In the genomic region with DNA sequence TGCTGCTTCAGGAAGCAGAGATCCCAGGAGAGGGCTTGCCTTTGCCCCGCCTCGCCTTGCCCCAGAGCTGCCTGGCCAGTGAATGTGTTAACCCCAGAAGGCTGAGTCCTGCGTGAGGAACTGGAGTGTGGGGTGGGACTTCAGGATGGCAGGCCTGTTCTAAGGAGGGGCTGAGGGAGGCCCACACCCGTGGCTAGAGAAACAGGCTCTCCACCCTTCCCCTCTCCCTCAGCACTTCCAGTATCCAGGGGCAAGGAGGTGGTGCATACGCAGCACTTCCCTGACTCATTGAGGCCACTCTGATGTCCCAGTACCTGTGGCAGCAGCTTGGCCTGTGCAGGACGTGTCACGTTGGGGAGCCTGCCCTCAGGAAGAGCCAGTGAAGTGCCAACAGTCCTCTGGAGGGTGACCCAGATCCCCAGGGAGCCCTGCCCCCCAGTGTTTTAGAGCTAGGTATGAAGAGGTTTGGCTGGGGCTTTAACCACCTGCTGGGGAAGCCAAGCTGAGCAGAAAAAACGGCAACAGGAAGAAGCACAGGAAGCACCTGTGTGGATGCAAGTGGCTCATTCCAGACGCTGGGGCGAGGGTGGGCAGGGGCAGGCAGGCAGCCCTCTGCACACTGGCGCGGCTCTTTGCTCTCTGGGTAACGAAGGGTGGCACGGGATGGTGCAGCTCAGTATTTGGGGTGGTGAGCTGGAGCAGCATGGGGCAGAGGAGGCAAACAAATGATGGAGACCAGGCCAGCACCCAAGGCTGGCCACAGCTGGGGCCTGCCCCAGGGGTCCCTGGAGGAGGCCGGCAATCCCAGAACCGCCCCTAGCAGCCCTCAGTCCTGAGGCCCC, we compare ENCODE assay signal across 8 cellular contexts. TPM values are rescaled to one million over a fixed set of nuclear protein-coding genes. Genes with fewer than 3 reads are reported as not detected.
DNase-seq lines count a peak whose midpoint lies in the region; ATAC-seq and TF ChIP-seq lines count a peak whose summit lies in the region.

No MANE protein-coding gene starts in this region.

- H4K20me1 ChIP-seq in neural cell (ENCODE audit: insufficient read depth): no peaks in the 10 kb centered on the region

- no peak for TF ChIP-seq EP300 in neural cell (conservative IDR thresholded peaks at IDR 0.05; ENCODE audit: poor library complexity, severe bottlenecking)

- H3K79me2 ChIP-seq in neural cell (replicated peaks; ENCODE audit: insufficient read depth, low read length): no peaks in the 10 kb centered on the region

- H3K4me2 ChIP-seq in neural cell (ENCODE audit: low read length): no peak overlapping the region

- H3K27me3 ChIP-seq in neural cell (ENCODE audit: insufficient read depth, low read depth, low read length): no peaks in the 10 kb centered on the region

- TF ChIP-seq CTCF in GM12875 (IDR thresholded peaks at IDR 0.05; ENCODE audit: borderline replicate concordance, insufficient read depth, low read depth, low read length) (no peak), neural cell (IDR thresholded peaks at IDR 0.05; ENCODE audit: poor library complexity, severe bottlenecking) (no peak)

- no peak for TF ChIP-seq RAD21 in neural cell (conservative IDR thresholded peaks at IDR 0.05)

- ATAC-seq in HG03175 (IDR thresholded peaks at IDR 0.05; ENCODE audit: unreplicated experiment): peak; percentile 37

- peak; percentile 26 for DNase-seq in activated naive CD4-positive, alpha-beta T cell treated with anti-CD3 and anti-CD28 coated beads, Interleukin-2, amount 50 U/mL, for 16 hours
- no peak for DNase-seq in NCI-H526 treated with DMSO at 0.1 percent for 48 hours (lab: John Stamatoyannopoulos, UW)
- no peak for DNase-seq in nucleus accumbens (lab: John Stamatoyannopoulos, UW)
- DNase-seq in NCI-H2029 treated with DMSO at 0.1 percent for 48 hours (lab: John Stamatoyannopoulos, UW): no peak
- DNase-seq in NOMO-1 treated with dmso at 0.1 percent for 144 hours (lab: John Stamatoyannopoulos, UW; ENCODE audit: unreplicated experiment): no peak

- no peak overlapping the region for H2AFZ ChIP-seq in neural cell (ENCODE audit: low read depth, low read length)

- H3K4me3 ChIP-seq in GM12875 (ENCODE audit: low read depth, low read length) (peak overlapping the region; percentile 16), neural cell (ENCODE audit: low read length) (no peak overlapping the region)

- no peak overlapping the region for H3K9ac ChIP-seq in neural cell (ENCODE audit: low read length)

- H3K27ac ChIP-seq in neural cell (ENCODE audit: low read length): no peak overlapping the region

- H3F3A ChIP-seq in neural cell (ENCODE audit: insufficient read depth, low read length, poor library complexity, severe bottlenecking): no peaks in the 10 kb centered on the region

- no peaks in the 10 kb centered on the region for H3K9me2 ChIP-seq in neural cell (ENCODE audit: insufficient read depth, low read length)

- H3K36me3 ChIP-seq in neural cell (ENCODE audit: insufficient read depth, low read length): peaks cover 6% of the 10 kb centered on the region

- no peaks in the 10 kb centered on the region for H3K9me3 ChIP-seq in neural cell (ENCODE audit: low read length)

TF ChIP-seq in neural cell, 6 proteins besides CTCF, POLR2A, EP300 and RAD21:
- TF ChIP-seq POLR2AphosphoS5 (IDR thresholded peaks at IDR 0.05) (peak; percentile 34), MXI1 (conservative IDR thresholded peaks at IDR 0.05; ENCODE audit: poor library complexity, severe bottlenecking) (no peak)
- TF ChIP-seq, protein P1, sequence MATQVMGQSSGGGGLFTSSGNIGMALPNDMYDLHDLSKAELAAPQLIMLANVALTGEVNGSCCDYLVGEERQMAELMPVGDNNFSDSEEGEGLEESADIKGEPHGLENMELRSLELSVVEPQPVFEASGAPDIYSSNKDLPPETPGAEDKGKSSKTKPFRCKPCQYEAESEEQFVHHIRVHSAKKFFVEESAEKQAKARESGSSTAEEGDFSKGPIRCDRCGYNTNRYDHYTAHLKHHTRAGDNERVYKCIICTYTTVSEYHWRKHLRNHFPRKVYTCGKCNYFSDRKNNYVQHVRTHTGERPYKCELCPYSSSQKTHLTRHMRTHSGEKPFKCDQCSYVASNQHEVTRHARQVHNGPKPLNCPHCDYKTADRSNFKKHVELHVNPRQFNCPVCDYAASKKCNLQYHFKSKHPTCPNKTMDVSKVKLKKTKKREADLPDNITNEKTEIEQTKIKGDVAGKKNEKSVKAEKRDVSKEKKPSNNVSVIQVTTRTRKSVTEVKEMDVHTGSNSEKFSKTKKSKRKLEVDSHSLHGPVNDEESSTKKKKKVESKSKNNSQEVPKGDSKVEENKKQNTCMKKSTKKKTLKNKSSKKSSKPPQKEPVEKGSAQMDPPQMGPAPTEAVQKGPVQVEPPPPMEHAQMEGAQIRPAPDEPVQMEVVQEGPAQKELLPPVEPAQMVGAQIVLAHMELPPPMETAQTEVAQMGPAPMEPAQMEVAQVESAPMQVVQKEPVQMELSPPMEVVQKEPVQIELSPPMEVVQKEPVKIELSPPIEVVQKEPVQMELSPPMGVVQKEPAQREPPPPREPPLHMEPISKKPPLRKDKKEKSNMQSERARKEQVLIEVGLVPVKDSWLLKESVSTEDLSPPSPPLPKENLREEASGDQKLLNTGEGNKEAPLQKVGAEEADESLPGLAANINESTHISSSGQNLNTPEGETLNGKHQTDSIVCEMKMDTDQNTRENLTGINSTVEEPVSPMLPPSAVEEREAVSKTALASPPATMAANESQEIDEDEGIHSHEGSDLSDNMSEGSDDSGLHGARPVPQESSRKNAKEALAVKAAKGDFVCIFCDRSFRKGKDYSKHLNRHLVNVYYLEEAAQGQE (IDR thresholded peaks at IDR 0.05; ENCODE audit: borderline replicate concordance): no peak

RNA-seq across cellular contexts. Expression of a gene that starts 14.7 kb away (rescaled TPM):
- polyA plus RNA-seq in neural cell: 40.4 and 42.8 TPM in 2 replicates
- polyA minus RNA-seq in neural cell: 66.6 and 67.0 TPM in 2 replicates

RNA-seq across cellular contexts. Expression of a gene that starts 19.0 kb away (rescaled TPM):
- 13.2 and 15.1 TPM in 2 replicates for polyA plus RNA-seq in neural cell
- 35.2 and 36.0 TPM in 2 replicates for polyA minus RNA-seq in neural cell
